In the genomic region with DNA sequence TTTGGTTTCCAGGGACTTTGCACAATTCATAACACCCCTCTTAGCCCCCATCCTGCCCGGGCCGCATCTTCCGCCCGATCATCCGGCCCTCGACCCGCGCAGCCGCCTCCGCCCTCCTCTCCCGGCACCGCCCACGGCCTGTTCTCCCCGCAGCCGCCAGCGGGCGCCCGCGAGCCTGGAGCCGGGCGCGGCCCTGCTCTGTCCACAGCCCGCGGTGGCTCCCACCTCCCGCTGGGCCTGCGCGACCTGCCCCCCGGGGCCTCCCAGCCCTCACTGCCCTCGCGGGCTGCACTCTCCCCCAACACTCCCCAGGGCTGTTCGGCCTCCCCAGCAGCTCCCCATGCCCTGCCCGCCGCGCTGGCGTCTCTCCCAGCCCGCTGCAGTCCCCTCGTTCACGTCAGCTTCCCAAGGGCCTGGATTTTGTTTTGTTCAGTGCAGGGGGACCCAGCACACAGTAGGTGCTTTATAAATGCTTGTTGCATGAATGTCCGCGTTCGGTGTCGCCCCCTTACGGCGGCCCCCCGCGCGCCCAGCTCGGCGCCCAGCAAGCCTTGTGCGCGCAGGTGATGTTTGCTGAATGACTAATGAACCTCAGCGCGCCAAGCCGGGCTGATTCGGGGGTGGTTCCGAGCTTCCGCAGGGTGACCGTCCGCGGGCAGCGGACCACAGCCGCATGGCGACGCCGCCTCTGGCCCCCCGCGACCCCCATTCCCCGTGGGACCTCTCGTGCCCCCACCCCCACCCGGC, we compare ENCODE assay signal across 1 cellular context.
TF ChIP-seq lines count a peak whose summit lies in the region.

No MANE protein-coding gene starts in this region.

TF ChIP-seq in HepG2, 621 proteins besides CTCF, POLR2A, EP300 and RAD21 (continued from another document and continues in another):
- TF ChIP-seq, protein P1, sequence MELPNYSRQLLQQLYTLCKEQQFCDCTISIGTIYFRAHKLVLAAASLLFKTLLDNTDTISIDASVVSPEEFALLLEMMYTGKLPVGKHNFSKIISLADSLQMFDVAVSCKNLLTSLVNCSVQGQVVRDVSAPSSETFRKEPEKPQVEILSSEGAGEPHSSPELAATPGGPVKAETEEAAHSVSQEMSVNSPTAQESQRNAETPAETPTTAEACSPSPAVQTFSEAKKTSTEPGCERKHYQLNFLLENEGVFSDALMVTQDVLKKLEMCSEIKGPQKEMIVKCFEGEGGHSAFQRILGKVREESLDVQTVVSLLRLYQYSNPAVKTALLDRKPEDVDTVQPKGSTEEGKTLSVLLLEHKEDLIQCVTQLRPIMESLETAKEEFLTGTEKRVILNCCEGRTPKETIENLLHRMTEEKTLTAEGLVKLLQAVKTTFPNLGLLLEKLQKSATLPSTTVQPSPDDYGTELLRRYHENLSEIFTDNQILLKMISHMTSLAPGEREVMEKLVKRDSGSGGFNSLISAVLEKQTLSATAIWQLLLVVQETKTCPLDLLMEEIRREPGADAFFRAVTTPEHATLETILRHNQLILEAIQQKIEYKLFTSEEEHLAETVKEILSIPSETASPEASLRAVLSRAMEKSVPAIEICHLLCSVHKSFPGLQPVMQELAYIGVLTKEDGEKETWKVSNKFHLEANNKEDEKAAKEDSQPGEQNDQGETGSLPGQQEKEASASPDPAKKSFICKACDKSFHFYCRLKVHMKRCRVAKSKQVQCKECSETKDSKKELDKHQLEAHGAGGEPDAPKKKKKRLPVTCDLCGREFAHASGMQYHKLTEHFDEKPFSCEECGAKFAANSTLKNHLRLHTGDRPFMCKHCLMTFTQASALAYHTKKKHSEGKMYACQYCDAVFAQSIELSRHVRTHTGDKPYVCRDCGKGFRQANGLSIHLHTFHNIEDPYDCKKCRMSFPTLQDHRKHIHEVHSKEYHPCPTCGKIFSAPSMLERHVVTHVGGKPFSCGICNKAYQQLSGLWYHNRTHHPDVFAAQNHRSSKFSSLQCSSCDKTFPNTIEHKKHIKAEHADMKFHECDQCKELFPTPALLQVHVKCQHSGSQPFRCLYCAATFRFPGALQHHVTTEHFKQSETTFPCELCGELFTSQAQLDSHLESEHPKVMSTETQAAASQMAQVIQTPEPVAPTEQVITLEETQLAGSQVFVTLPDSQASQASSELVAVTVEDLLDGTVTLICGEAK (IDR thresholded peaks at IDR 0.05) = no peak
- TF ChIP-seq, protein P1 (CRISPR knock-in tag; IDR thresholded peaks at IDR 0.05) = no peak
- TF ChIP-seq FOXO1 (CRISPR knock-in tag; IDR thresholded peaks at IDR 0.05) (peak; percentile 29; the same call in 1 of the 2 replicates), ZNF496 (CRISPR knock-in tag; IDR thresholded peaks at IDR 0.05; ENCODE audit: insufficient replicate concordance) (no peak), TCF7L2 (IDR thresholded peaks at IDR 0.05; ENCODE audit: low read depth, low read length) (no peak), GTF3A (CRISPR knock-in tag; conservative IDR thresholded peaks at IDR 0.05) (0 out of 2 replicates have a peak, but pooled peaks have one; percentile 59), TP53 (CRISPR knock-in tag; conservative IDR thresholded peaks at IDR 0.05) (no peak), NFYB (CRISPR knock-in tag; IDR thresholded peaks at IDR 0.05) (no peak), HIVEP1 (CRISPR knock-in tag; IDR thresholded peaks at IDR 0.05) (0 out of 2 replicates have a peak, but pooled peaks have one; percentile 40), ZNF878 (CRISPR knock-in tag; IDR thresholded peaks at IDR 0.05) (no peak), ZNF746 (CRISPR knock-in tag; IDR thresholded peaks at IDR 0.05) (no peak), MTF2 (CRISPR knock-in tag; IDR thresholded peaks at IDR 0.05; ENCODE audit: borderline replicate concordance) (peak; percentile 74), MTA1 (CRISPR knock-in tag; IDR thresholded peaks at IDR 0.05; ENCODE audit: borderline replicate concordance) (peak; percentile 87; the same call in 1 of the 2 replicates), SMYD3 (CRISPR knock-in tag; IDR thresholded peaks at IDR 0.05) (no peak), ZNF343 (CRISPR knock-in tag; IDR thresholded peaks at IDR 0.05) (no peak), NFATC3 (CRISPR knock-in tag; IDR thresholded peaks at IDR 0.05) (no peak), TGIF2 (CRISPR knock-in tag; IDR thresholded peaks at IDR 0.05) (no peak), RBAK (CRISPR knock-in tag; IDR thresholded peaks at IDR 0.05) (no peak), TSC22D2 (CRISPR knock-in tag; IDR thresholded peaks at IDR 0.05; ENCODE audit: borderline replicate concordance) (no peak)
- TF ChIP-seq, protein P2, sequence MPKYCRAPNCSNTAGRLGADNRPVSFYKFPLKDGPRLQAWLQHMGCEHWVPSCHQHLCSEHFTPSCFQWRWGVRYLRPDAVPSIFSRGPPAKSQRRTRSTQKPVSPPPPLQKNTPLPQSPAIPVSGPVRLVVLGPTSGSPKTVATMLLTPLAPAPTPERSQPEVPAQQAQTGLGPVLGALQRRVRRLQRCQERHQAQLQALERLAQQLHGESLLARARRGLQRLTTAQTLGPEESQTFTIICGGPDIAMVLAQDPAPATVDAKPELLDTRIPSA (CRISPR knock-in tag; IDR thresholded peaks at IDR 0.05; ENCODE audit: borderline replicate concordance) = no peak
- TF ChIP-seq, protein P3, sequence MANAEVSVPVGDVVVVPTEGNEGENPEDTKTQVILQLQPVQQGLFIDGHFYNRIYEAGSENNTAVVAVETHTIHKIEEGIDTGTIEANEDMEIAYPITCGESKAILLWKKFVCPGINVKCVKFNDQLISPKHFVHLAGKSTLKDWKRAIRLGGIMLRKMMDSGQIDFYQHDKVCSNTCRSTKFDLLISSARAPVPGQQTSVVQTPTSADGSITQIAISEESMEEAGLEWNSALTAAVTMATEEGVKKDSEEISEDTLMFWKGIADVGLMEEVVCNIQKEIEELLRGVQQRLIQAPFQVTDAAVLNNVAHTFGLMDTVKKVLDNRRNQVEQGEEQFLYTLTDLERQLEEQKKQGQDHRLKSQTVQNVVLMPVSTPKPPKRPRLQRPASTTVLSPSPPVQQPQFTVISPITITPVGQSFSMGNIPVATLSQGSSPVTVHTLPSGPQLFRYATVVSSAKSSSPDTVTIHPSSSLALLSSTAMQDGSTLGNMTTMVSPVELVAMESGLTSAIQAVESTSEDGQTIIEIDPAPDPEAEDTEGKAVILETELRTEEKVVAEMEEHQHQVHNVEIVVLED (CRISPR knock-in tag; IDR thresholded peaks at IDR 0.05; ENCODE audit: borderline replicate concordance) = no peak; the same call in 1 of the 2 replicates
- TF ChIP-seq, protein P4, sequence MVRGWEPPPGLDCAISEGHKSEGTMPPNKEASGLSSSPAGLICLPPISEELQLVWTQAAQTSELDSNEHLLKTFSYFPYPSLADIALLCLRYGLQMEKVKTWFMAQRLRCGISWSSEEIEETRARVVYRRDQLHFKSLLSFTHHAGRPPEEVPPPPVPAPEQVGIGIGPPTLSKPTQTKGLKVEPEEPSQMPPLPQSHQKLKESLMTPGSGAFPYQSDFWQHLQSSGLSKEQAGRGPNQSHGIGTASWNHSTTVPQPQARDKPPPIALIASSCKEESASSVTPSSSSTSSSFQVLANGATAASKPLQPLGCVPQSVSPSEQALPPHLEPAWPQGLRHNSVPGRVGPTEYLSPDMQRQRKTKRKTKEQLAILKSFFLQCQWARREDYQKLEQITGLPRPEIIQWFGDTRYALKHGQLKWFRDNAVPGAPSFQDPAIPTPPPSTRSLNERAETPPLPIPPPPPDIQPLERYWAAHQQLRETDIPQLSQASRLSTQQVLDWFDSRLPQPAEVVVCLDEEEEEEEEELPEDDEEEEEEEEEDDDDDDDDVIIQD (CRISPR knock-in tag; IDR thresholded peaks at IDR 0.05; ENCODE audit: low read depth) = no peak
- TF ChIP-seq, protein P5, sequence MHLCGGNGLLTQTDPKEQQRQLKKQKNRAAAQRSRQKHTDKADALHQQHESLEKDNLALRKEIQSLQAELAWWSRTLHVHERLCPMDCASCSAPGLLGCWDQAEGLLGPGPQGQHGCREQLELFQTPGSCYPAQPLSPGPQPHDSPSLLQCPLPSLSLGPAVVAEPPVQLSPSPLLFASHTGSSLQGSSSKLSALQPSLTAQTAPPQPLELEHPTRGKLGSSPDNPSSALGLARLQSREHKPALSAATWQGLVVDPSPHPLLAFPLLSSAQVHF (CRISPR knock-in tag; IDR thresholded peaks at IDR 0.05) = 0 out of 2 replicates have a peak, but pooled peaks have one; percentile 52
- TF ChIP-seq, protein P6, sequence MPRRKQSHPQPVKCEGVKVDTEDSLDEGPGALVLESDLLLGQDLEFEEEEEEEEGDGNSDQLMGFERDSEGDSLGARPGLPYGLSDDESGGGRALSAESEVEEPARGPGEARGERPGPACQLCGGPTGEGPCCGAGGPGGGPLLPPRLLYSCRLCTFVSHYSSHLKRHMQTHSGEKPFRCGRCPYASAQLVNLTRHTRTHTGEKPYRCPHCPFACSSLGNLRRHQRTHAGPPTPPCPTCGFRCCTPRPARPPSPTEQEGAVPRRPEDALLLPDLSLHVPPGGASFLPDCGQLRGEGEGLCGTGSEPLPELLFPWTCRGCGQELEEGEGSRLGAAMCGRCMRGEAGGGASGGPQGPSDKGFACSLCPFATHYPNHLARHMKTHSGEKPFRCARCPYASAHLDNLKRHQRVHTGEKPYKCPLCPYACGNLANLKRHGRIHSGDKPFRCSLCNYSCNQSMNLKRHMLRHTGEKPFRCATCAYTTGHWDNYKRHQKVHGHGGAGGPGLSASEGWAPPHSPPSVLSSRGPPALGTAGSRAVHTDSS (CRISPR knock-in tag; conservative IDR thresholded peaks at IDR 0.05) = no peak
- TF ChIP-seq, protein P7, sequence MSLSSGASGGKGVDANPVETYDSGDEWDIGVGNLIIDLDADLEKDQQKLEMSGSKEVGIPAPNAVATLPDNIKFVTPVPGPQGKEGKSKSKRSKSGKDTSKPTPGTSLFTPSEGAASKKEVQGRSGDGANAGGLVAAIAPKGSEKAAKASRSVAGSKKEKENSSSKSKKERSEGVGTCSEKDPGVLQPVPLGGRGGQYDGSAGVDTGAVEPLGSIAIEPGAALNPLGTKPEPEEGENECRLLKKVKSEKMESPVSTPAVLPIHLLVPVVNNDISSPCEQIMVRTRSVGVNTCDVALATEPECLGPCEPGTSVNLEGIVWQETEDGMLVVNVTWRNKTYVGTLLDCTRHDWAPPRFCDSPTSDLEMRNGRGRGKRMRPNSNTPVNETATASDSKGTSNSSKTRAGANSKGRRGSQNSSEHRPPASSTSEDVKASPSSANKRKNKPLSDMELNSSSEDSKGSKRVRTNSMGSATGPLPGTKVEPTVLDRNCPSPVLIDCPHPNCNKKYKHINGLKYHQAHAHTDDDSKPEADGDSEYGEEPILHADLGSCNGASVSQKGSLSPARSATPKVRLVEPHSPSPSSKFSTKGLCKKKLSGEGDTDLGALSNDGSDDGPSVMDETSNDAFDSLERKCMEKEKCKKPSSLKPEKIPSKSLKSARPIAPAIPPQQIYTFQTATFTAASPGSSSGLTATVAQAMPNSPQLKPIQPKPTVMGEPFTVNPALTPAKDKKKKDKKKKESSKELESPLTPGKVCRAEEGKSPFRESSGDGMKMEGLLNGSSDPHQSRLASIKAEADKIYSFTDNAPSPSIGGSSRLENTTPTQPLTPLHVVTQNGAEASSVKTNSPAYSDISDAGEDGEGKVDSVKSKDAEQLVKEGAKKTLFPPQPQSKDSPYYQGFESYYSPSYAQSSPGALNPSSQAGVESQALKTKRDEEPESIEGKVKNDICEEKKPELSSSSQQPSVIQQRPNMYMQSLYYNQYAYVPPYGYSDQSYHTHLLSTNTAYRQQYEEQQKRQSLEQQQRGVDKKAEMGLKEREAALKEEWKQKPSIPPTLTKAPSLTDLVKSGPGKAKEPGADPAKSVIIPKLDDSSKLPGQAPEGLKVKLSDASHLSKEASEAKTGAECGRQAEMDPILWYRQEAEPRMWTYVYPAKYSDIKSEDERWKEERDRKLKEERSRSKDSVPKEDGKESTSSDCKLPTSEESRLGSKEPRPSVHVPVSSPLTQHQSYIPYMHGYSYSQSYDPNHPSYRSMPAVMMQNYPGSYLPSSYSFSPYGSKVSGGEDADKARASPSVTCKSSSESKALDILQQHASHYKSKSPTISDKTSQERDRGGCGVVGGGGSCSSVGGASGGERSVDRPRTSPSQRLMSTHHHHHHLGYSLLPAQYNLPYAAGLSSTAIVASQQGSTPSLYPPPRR (CRISPR knock-in tag; IDR thresholded peaks at IDR 0.05; ENCODE audit: borderline replicate concordance) = no peak; the same call in 1 of the 2 replicates
- TF ChIP-seq, protein P8, sequence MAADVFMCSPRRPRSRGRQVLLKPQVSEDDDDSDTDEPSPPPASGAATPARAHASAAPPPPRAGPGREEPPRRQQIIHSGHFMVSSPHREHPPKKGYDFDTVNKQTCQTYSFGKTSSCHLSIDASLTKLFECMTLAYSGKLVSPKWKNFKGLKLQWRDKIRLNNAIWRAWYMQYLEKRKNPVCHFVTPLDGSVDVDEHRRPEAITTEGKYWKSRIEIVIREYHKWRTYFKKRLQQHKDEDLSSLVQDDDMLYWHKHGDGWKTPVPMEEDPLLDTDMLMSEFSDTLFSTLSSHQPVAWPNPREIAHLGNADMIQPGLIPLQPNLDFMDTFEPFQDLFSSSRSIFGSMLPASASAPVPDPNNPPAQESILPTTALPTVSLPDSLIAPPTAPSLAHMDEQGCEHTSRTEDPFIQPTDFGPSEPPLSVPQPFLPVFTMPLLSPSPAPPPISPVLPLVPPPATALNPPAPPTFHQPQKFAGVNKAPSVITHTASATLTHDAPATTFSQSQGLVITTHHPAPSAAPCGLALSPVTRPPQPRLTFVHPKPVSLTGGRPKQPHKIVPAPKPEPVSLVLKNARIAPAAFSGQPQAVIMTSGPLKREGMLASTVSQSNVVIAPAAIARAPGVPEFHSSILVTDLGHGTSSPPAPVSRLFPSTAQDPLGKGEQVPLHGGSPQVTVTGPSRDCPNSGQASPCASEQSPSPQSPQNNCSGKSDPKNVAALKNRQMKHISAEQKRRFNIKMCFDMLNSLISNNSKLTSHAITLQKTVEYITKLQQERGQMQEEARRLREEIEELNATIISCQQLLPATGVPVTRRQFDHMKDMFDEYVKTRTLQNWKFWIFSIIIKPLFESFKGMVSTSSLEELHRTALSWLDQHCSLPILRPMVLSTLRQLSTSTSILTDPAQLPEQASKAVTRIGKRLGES (CRISPR knock-in tag; IDR thresholded peaks at IDR 0.05; ENCODE audit: borderline replicate concordance) = no peak
